ENCODE assay signal across 11 cellular contexts in the genomic region with DNA sequence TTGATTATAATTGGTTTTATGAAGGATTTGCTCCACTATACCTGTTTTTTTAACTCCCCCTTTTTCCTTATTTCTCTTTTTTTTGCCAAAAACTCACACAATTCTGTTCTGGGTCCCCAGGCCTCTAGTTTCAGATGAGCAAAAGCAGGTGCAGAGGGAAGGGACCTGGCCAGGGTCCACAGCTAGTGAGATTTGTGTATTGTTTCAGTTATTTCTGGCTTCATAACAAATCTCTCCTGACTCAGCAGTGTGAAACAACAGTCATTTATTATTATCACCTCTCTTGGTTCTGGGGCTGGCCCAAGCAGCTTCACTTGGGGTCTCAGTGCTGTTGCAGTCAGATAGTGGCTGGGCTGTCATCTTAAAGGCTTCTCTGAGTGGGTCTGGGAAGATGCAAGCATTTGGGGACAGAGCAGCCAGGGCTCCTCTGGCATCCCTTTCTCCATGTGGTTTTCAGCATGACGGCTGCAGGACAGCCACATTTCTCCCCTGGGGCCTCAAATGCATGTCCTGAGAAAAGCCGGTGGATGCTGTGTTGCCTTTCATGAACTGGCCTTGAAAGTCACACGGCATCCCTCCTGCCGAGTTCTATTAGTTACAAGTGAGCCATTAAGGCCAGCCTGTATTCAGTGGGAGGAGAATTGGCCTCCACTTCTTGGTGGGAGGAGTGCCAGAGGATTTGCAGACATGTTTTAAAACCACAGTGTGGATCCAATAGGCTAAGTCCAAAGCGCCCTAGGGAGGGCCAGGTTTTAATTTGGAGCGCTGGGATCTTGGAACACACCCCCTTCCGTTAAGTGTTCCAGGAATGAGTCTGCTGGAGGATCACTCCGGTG.
DNase-seq lines count a peak whose midpoint lies in the region; ATAC-seq and TF ChIP-seq lines count a peak whose summit lies in the region.
"Had no signal": no experiment of that assay in that cellular context is flagged by ENCODE, and none has a peak within 500 bp of the region (broad histone marks: within the 10 kb centered on the region; RNA-seq: fewer than 3 reads in every experiment).

No MANE protein-coding gene starts in this region.

- TF ChIP-seq CTCF in fibroblast of the aortic adventitia (IDR thresholded peaks at IDR 0.05; ENCODE audit: insufficient read depth, low read length), result no peak

- H3K4me3 ChIP-seq in fibroblast of the aortic adventitia (ENCODE audit: low read depth, low read length), result no peak overlapping the region
- H3K4me3 ChIP-seq: HAP-1 had no signal

- ATAC-seq in GM21576 (IDR thresholded peaks at IDR 0.05; ENCODE audit: unreplicated experiment) (no peak), HG02973 (IDR thresholded peaks at IDR 0.05; ENCODE audit: unreplicated experiment) (no peak), HG02763 (IDR thresholded peaks at IDR 0.05; ENCODE audit: unreplicated experiment) (no peak)
- ATAC-seq: activated CD4-positive, alpha-beta T cell treated with anti-CD3 and anti-CD28 coated beads for 36 hours had no signal

- peak; percentile 43 for DNase-seq in EL
- peak; percentile 83 for DNase-seq in RPMI7951 (ENCODE audit: low read depth)
- DNase-seq in fibroblast of the aortic adventitia (ENCODE audit: low read depth), result peak; percentile 87
- peak; percentile 62 for DNase-seq in pons (ENCODE audit: low spot score)
- no peak for DNase-seq in DMS53 (lab: John Stamatoyannopoulos, UW)
- DNase-seq: activated CD4-positive, alpha-beta T cell treated with anti-CD3 and anti-CD28 coated beads for 36 hours; NCI-H1436 treated with DMSO at 0.1 percent for 48 hours had no signal
